Comparison of ENCODE assay signal across 1 cellular context in genomic region chr19:49347835-49348234, GRCh38.
TF ChIP-seq lines count a peak whose summit lies in the region.

No MANE protein-coding gene starts in this region.

TF ChIP-seq in H1, 55 proteins besides CTCF, POLR2A, EP300 and RAD21:
- TF ChIP-seq SIX5 (IDR thresholded peaks at IDR 0.05; ENCODE audit: low read depth, low read length) (peak; percentile 70), CHD7 (IDR thresholded peaks at IDR 0.05; ENCODE audit: insufficient replicate concordance, low read length) (no peak), ATF3 (IDR thresholded peaks at IDR 0.05; ENCODE audit: insufficient read depth, low read depth, low read length) (peak; percentile 61; the same call in 1 of the 2 replicates), YY1 (IDR thresholded peaks at IDR 0.05; ENCODE audit: low read depth, low read length) (peak; percentile 91), USF2 (IDR thresholded peaks at IDR 0.05; ENCODE audit: low read length) (peak; percentile 79), ZNF274 (IDR thresholded peaks at IDR 0.05; ENCODE audit: borderline replicate concordance, extremely low read depth, low read length) (no peak)
